Comparison of ENCODE assay signal across 19 cellular contexts in the genomic region with DNA sequence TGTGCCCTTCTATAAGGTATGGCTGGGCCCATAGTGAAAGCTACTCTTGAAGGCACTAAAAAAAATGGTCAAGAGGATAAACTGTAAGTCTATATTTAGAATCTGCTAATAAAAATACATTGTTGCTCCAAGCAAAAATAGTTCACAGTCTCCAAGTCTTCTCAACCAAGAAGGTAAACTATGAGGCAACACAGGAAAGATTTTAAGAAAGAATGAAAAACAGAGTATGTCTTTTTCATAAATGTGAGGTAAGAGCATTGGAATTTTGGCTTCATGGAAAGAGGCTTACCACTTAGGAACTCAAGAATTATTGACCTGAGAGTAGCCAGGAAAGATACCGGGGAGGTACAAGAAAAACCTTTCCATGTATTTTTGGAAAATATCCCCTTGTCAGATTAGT.
DNase-seq lines count a peak whose midpoint lies in the region; ATAC-seq lines count a peak whose summit lies in the region.
"Had no signal": no experiment of that assay in that cellular context is flagged by ENCODE, and none has a peak within 500 bp of the region (broad histone marks: within the 10 kb centered on the region; RNA-seq: fewer than 3 reads in every experiment).

No MANE protein-coding gene starts in this region.

- peaks cover 0 to 5% (median 0%) of the 10 kb centered on the region in 7 donors for H3K9me3 Mint-ChIP-seq in CD4-positive, CD25-positive, alpha-beta regulatory T cell
- no peaks in the 10 kb centered on the region for H3K9me3 Mint-ChIP-seq in IgD-negative memory B cell
- no peaks in the 10 kb centered on the region for H3K9me3 Mint-ChIP-seq in activated T-helper 2 cell treated with anti-CD3 and anti-CD28 coated beads, Interferon-gamma antibody, Interleukin-2, Interleukin-4, amounts not matched to agents 10 μg/mL and 5 μg/mL and 100 μg/mL, durations not matched to agents 14 hours and 24 hours and 36 hours

- no peak overlapping the region for H2BK5ac ChIP-seq in mesendoderm (ENCODE audit: low read length)

- peaks cover 39% of the 10 kb centered on the region for H3K36me3 Mint-ChIP-seq in CD4-positive, CD25-positive, alpha-beta regulatory T cell
- peaks cover 9% of the 10 kb centered on the region for H3K36me3 Mint-ChIP-seq in IgD-negative memory B cell
- H3K36me3 Mint-ChIP-seq in activated T-helper 2 cell treated with anti-CD3 and anti-CD28 coated beads, Interferon-gamma antibody, Interleukin-2, Interleukin-4, amounts not matched to agents 10 μg/mL and 5 μg/mL and 100 μg/mL, durations not matched to agents 14 hours and 24 hours and 36 hours (ENCODE audit: low read depth): peaks cover 35% of the 10 kb centered on the region

- no peak overlapping the region for H3K23ac ChIP-seq in mesendoderm (ENCODE audit: low read length)

- no peak overlapping the region for H2BK120ac ChIP-seq in mesendoderm (ENCODE audit: low read depth, low read length)

- H3K9ac ChIP-seq in mesendoderm (ENCODE audit: low read length): no peak overlapping the region

- no peaks in the 10 kb centered on the region for H3K4me1 ChIP-seq in CD4-positive, CD25-positive, alpha-beta regulatory T cell (ENCODE audit: control insufficient read depth, insufficient read depth, low read length, poor library complexity, severe bottlenecking)
- peaks cover 2% of the 10 kb centered on the region for H3K4me1 ChIP-seq in mesendoderm (ENCODE audit: control insufficient read depth, low read depth, low read length)

- no peak overlapping the region for H2AK5ac ChIP-seq in mesendoderm (ENCODE audit: low read length)

- no peak overlapping the region for H3K18ac ChIP-seq in mesendoderm (ENCODE audit: low read length)

- H3K4ac ChIP-seq in mesendoderm (ENCODE audit: low read depth, low read length): no peak overlapping the region

- intact Hi-C loops in activated T-helper 2 cell treated with anti-CD3 and anti-CD28 coated beads, Interferon-gamma antibody, Interleukin-2, Interleukin-4, amounts not matched to agents 10 μg/mL and 5 μg/mL and 100 μg/mL, durations not matched to agents 14 hours and 24 hours and 36 hours (cut with micrococcal nuclease): loop anchor here (5.0 to 10.0 kb wide), 2 partner anchors 436 to 588 kb away; no protein-coding TSS in a partner anchor

- no peaks in the 10 kb centered on the region for H3K79me1 ChIP-seq in mesendoderm (ENCODE audit: low read length)

- peaks cover 42% of the 10 kb centered on the region for H3K36me3 ChIP-seq in CD4-positive, CD25-positive, alpha-beta regulatory T cell (ENCODE audit: control insufficient read depth, insufficient read depth, low read length)
- no peaks in the 10 kb centered on the region for H3K36me3 ChIP-seq in mesendoderm (ENCODE audit: control insufficient read depth, insufficient read depth, low read length)

- WGBS in mesendoderm (ENCODE audit: extremely low coverage, insufficient coverage, low lambda C conversion rate): no CpG with 5 or more reads among the region's 1 CpG

- DNase-seq in CD4-positive, CD25-positive, alpha-beta regulatory T cell: no peak
- DNase-seq in fibroblast of gingiva (ENCODE audit: low read depth) (peak; percentile 38), non-pigmented ciliary epithelial cell (ENCODE audit: low read depth) (peak; percentile 20), mesendoderm (no peak)
- DNase-seq in activated CD8-positive, alpha-beta memory T cell treated with anti-CD3 and anti-CD28 coated beads, Interleukin-2, amount 50 U/mL, for 4 hours: no peak
- DNase-seq in activated T-helper 2 cell treated with anti-CD3 and anti-CD28 coated beads, Interferon-gamma antibody, Interleukin-2, Interleukin-4, amounts not matched to agents 10 μg/mL and 5 μg/mL and 100 μg/mL, durations not matched to agents 14 hours and 24 hours and 36 hours (ENCODE audit: low spot score): no peak
- DNase-seq: activated CD8-positive, alpha-beta memory T cell treated with anti-CD3 and anti-CD28 coated beads, Interleukin-2, amount 50 U/mL, for 48 hours; activated naive CD4-positive, alpha-beta T cell treated with anti-CD3 and anti-CD28 coated beads, Interleukin-2, amount 50 U/mL, for 16 hours; BE2C; central memory CD4-positive, alpha-beta T cell; DMS153; effector CD8-positive, alpha-beta T cell; esophagus squamous epithelium; heart left ventricle; islet precursor cell; NCI-H1105; nucleus accumbens; OCI-M1 had no signal

- no peaks in the 10 kb centered on the region for H3K9me3 ChIP-seq in CD4-positive, CD25-positive, alpha-beta regulatory T cell (ENCODE audit: control insufficient read depth in 2 of 2, low read length in 2 of 2)
- H3K9me3 ChIP-seq: BE2C, esophagus squamous epithelium had no signal

- H3K27ac ChIP-seq in CD4-positive, CD25-positive, alpha-beta regulatory T cell (ENCODE audit: insufficient read depth, low read length, poor library complexity, severe bottlenecking): no peak overlapping the region
- H3K27ac ChIP-seq in mesendoderm (ENCODE audit: low read depth, low read length): no peak overlapping the region

- no peak overlapping the region for H3K4me2 ChIP-seq in mesendoderm (ENCODE audit: low read length)

- H4K8ac ChIP-seq in mesendoderm (ENCODE audit: low read depth, low read length): no peak overlapping the region

- peaks cover 21 to 25% (median 23%) of the 10 kb centered on the region in 4 donors for H3K4me1 Mint-ChIP-seq in CD4-positive, CD25-positive, alpha-beta regulatory T cell
- H3K4me1 Mint-ChIP-seq in IgD-negative memory B cell: peaks cover 14 to 25% (median 15%) of the 10 kb centered on the region in 3 donors
- H3K4me1 Mint-ChIP-seq in activated T-helper 2 cell treated with anti-CD3 and anti-CD28 coated beads, Interferon-gamma antibody, Interleukin-2, Interleukin-4, amounts not matched to agents 10 μg/mL and 5 μg/mL and 100 μg/mL, durations not matched to agents 14 hours and 24 hours and 36 hours (ENCODE audit: low read depth): peaks cover 4% of the 10 kb centered on the region

- peak overlapping the region in 2 of 3 donors; percentile 64 to 75 for H3K27ac Mint-ChIP-seq in CD4-positive, CD25-positive, alpha-beta regulatory T cell
- H3K27ac Mint-ChIP-seq in IgD-negative memory B cell: peak overlapping the region in 2 of 3 donors; percentile 54 to 80
- no peak overlapping the region for H3K27ac Mint-ChIP-seq in activated T-helper 2 cell treated with anti-CD3 and anti-CD28 coated beads, Interferon-gamma antibody, Interleukin-2, Interleukin-4, amounts not matched to agents 10 μg/mL and 5 μg/mL and 100 μg/mL, durations not matched to agents 14 hours and 24 hours and 36 hours

- no peaks in the 10 kb centered on the region for H3K79me2 ChIP-seq in mesendoderm (ENCODE audit: control insufficient read depth, insufficient read depth, low read length)

- H3K4me3 Mint-ChIP-seq in CD4-positive, CD25-positive, alpha-beta regulatory T cell: no peak overlapping the region
- H3K4me3 Mint-ChIP-seq in IgD-negative memory B cell: no peak overlapping the region
- no peak overlapping the region for H3K4me3 Mint-ChIP-seq in activated T-helper 2 cell treated with anti-CD3 and anti-CD28 coated beads, Interferon-gamma antibody, Interleukin-2, Interleukin-4, amounts not matched to agents 10 μg/mL and 5 μg/mL and 100 μg/mL, durations not matched to agents 14 hours and 24 hours and 36 hours (ENCODE audit: low read depth)

- H3K56ac ChIP-seq in mesendoderm (ENCODE audit: low read length): no peak overlapping the region

- H3K27me3 ChIP-seq in CD4-positive, CD25-positive, alpha-beta regulatory T cell (ENCODE audit: control insufficient read depth, insufficient read depth, low read length): no peaks in the 10 kb centered on the region
- H3K27me3 ChIP-seq in mesendoderm (ENCODE audit: insufficient read depth, low read length, poor library complexity): no peaks in the 10 kb centered on the region
- H3K27me3 ChIP-seq: BE2C, esophagus squamous epithelium, heart left ventricle had no signal

- H2BK15ac ChIP-seq in mesendoderm (replicated peaks; ENCODE audit: low read depth): no peak overlapping the region

- no peak for ATAC-seq in CD4-positive, CD25-positive, alpha-beta regulatory T cell (ENCODE audit: low read depth in 2 of 2)
- ATAC-seq: heart left ventricle had no signal

- no peaks in the 10 kb centered on the region for H3K27me3 Mint-ChIP-seq in CD4-positive, CD25-positive, alpha-beta regulatory T cell
- H3K27me3 Mint-ChIP-seq in IgD-negative memory B cell: peaks cover 1% of the 10 kb centered on the region
- no peaks in the 10 kb centered on the region for H3K27me3 Mint-ChIP-seq in activated T-helper 2 cell treated with anti-CD3 and anti-CD28 coated beads, Interferon-gamma antibody, Interleukin-2, Interleukin-4, amounts not matched to agents 10 μg/mL and 5 μg/mL and 100 μg/mL, durations not matched to agents 14 hours and 24 hours and 36 hours (ENCODE audit: low read depth)

- H3K4me3 ChIP-seq in CD4-positive, CD25-positive, alpha-beta regulatory T cell (ENCODE audit: low read depth, low read length): no peak overlapping the region
- no peak overlapping the region for H3K4me3 ChIP-seq in mesendoderm (ENCODE audit: low read length)
- H3K4me3 ChIP-seq: esophagus squamous epithelium, heart left ventricle had no signal

- no peak overlapping the region for H4K5ac ChIP-seq in mesendoderm (ENCODE audit: low read length)

Comparison
In these comparisons a context has a peak if more than half of its experiments do, and no peak if none do; other contexts are left out.
1. DNase-seq: peak in fibroblast of gingiva (single experiment) and non-pigmented ciliary epithelial cell (single experiment); none in CD4-positive, CD25-positive, alpha-beta regulatory T cell (0 of 3), activated CD8-positive, alpha-beta memory T cell treated with anti-CD3 and anti-CD28 coated beads, Interleukin-2, amount 50 U/mL, for 4 hours (single experiment), activated T-helper 2 cell treated with anti-CD3 and anti-CD28 coated beads, Interferon-gamma antibody, Interleukin-2, Interleukin-4, amounts not matched to agents 10 μg/mL and 5 μg/mL and 100 μg/mL, durations not matched to agents 14 hours and 24 hours and 36 hours (single experiment) and mesendoderm (single experiment).